13 cellular contexts compared by ENCODE assay signal in the genomic region with DNA sequence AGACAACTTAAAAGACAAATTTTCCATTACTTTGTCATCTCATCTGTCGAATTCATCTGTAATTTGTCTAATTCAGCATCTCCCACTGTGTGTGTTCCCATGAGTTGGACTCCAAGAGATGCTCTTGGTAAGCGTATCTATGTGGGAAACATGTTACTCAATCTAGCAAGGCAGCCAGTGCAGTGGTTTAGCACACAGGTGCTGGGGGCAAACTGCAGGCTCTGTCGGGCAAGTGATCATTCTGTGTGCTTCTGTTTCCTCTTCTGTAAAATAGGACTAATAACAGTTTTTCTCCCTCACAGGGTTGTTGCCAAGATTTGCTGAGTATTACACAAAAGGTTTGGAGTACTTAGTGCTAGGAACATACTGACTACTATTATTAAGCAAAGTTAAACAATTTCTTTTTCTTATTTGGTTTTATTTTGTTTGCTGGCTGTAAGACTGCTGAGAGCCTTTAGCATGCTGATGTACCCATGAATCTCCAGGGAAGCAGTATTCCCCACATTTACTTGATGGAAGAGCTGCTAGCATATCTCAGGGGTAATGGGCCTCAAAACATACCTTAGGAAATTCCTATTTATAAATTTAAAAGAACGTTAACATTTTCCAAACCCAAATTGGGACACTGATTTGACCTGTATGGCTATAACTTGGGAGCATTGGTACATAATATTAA. TPM values are rescaled to one million over a fixed set of nuclear protein-coding genes. Genes with fewer than 3 reads are reported as not detected.
DNase-seq lines count a peak whose midpoint lies in the region; ATAC-seq, FAIRE-seq and TF ChIP-seq lines count a peak whose summit lies in the region.
"Had no signal": no experiment of that assay in that cellular context is flagged by ENCODE, and none has a peak within 500 bp of the region (broad histone marks: within the 10 kb centered on the region; RNA-seq: fewer than 3 reads in every experiment).

No MANE protein-coding gene starts in this region.

- H2AFZ ChIP-seq in neural progenitor cell (replicated peaks), result no peak overlapping the region

- no peaks in the 10 kb centered on the region for H3K9me3 Mint-ChIP-seq in neural progenitor cell
- H3K9me3 Mint-ChIP-seq in immature natural killer cell, result no peaks in the 10 kb centered on the region

- H3K4me1 Mint-ChIP-seq in neural progenitor cell (peaks cover 15% of the 10 kb centered on the region), immature natural killer cell (no peaks in the 10 kb centered on the region)

- H3K36me3 Mint-ChIP-seq in neural progenitor cell (no peaks in the 10 kb centered on the region), immature natural killer cell (no peaks in the 10 kb centered on the region)

- H3K27ac Mint-ChIP-seq in neural progenitor cell (no peak overlapping the region), immature natural killer cell (no peak overlapping the region)

- H3K27me3 ChIP-seq in neural progenitor cell (no peaks in the 10 kb centered on the region), small intestine (ENCODE audit: control insufficient read depth in 2 of 2, insufficient read depth in 2 of 2, low read length in 2 of 2) (no peaks in the 10 kb centered on the region)
- H3K27me3 ChIP-seq: colonic mucosa had no signal

- peak overlapping the region; percentile 4 for H3K4me2 ChIP-seq in neural progenitor cell

- TF ChIP-seq CTCF in neural progenitor cell (IDR thresholded peaks at IDR 0.05), result no peak

- no peaks in the 10 kb centered on the region for H3K79me2 ChIP-seq in neural progenitor cell (ENCODE audit: low read depth)

- H3K4me3 Mint-ChIP-seq in neural progenitor cell (no peak overlapping the region), immature natural killer cell (no peak overlapping the region)

- no peaks in the 10 kb centered on the region for H3K27me3 Mint-ChIP-seq in neural progenitor cell (ENCODE audit: insufficient read depth, low read depth)
- peaks cover 0 to 10% (median 3%) of the 10 kb centered on the region in 3 donors for H3K27me3 Mint-ChIP-seq in immature natural killer cell (ENCODE audit: low read depth in 3 of 3)

- FAIRE-seq in small intestine (lab: Jason Lieb, UNC), result no peak

- H3K4me1 ChIP-seq in neural progenitor cell (peaks cover 22% of the 10 kb centered on the region), small intestine (ENCODE audit: control insufficient read depth in 2 of 2, insufficient read depth in 1 of 2, low read depth in 1 of 2, low read length in 1 of 2) (no peaks in the 10 kb centered on the region)
- H3K4me1 ChIP-seq: colonic mucosa, SJSA1 had no signal

- ATAC-seq in GM19043 (IDR thresholded peaks at IDR 0.05; ENCODE audit: low read depth, unreplicated experiment), result peak; percentile 42
- peak; percentile 60 for ATAC-seq in HG02759 (IDR thresholded peaks at IDR 0.05; ENCODE audit: unreplicated experiment)

- H3K9me3 ChIP-seq in neural progenitor cell (ENCODE audit: low read depth) (no peaks in the 10 kb centered on the region), small intestine (ENCODE audit: control insufficient read depth, low read depth) (no peaks in the 10 kb centered on the region)
- H3K9me3 ChIP-seq: colonic mucosa, SJSA1 had no signal

- DNase-seq in NOMO-1 treated with dmso at 0.1 percent for 144 hours (lab: John Stamatoyannopoulos, UW; ENCODE audit: unreplicated experiment), result peak; percentile 36
- DNase-seq in neural progenitor cell (ENCODE audit: low spot score), result peak; percentile 3
- no peak for DNase-seq in small intestine
- DNase-seq in immature natural killer cell, result no peak
- DNase-seq in DMS153 (lab: John Stamatoyannopoulos, UW), result no peak
- DNase-seq: activated CD4-positive, CD25-positive, alpha-beta regulatory T cell; amniotic stem cell; colonic mucosa; MM.1S; NCI-H510A treated with DMSO at 0.1 percent for 48 hours had no signal

- H3F3A ChIP-seq in neural progenitor cell (ENCODE audit: low read depth), result no peaks in the 10 kb centered on the region

- H3K36me3 ChIP-seq in neural progenitor cell (no peaks in the 10 kb centered on the region), small intestine (ENCODE audit: control insufficient read depth in 2 of 2, insufficient read depth in 2 of 2, low read length in 2 of 2) (no peaks in the 10 kb centered on the region)
- H3K36me3 ChIP-seq: colonic mucosa, SJSA1 had no signal

- no peak overlapping the region for H3K4me3 ChIP-seq in neural progenitor cell
- no peak overlapping the region for H3K4me3 ChIP-seq in small intestine (ENCODE audit: low read depth in 1 of 2, low read length in 2 of 2)
- H3K4me3 ChIP-seq: colonic mucosa, SJSA1 had no signal

- 57 to 66% (median 59%) methylated on average over 4 of the region's 4 CpGs for WGBS in small intestine, 3 donors

- H4K20me1 ChIP-seq in neural progenitor cell (ENCODE audit: low read depth), result no peaks in the 10 kb centered on the region

- H3K9ac ChIP-seq in neural progenitor cell, result no peak overlapping the region

- no peak overlapping the region for H3K27ac ChIP-seq in neural progenitor cell
- H3K27ac ChIP-seq in small intestine (ENCODE audit: low read depth in 1 of 2, low read length in 1 of 2), result no peak overlapping the region
- H3K27ac ChIP-seq: colonic mucosa, SJSA1 had no signal

RNA-seq across cellular contexts. Expression of a gene that starts 0.7 kb away (rescaled TPM):
- total RNA-seq in neural progenitor cell (ENCODE audit: low replicate concordance), result not detected in 2 replicates
- polyA plus RNA-seq in small intestine (1 to 10 TPM in 1 of 3 donors, under 1 TPM in 1, not detected in 1; 0.46 to 5.1 TPM), immature natural killer cell (1 to 10 TPM; 1.0 to 5.7 (median 2.9) TPM)
- total RNA-seq: SJSA1 had no signal

RNA-seq across cellular contexts. Expression of a gene that starts 30.6 kb away (rescaled TPM):
- total RNA-seq in neural progenitor cell (ENCODE audit: low replicate concordance), result 10.1 and 22.5 TPM in 2 replicates
- polyA plus RNA-seq in small intestine (10 to 100 TPM in 1 of 3 donors, 1 to 10 TPM in 2; 5.8 to 10.3 (median 9.1) TPM), immature natural killer cell (1 to 10 TPM; 4.0 to 6.4 (median 5.0) TPM)

Comparison
In these comparisons a context has a peak if more than half of its experiments do, and no peak if none do; other contexts are left out.
1. DNase-seq: peak in NOMO-1 treated with dmso at 0.1 percent for 144 hours (single experiment) and neural progenitor cell (single experiment); none in small intestine (single experiment), immature natural killer cell (0 of 3) and DMS153 (single experiment).